ENCODE assay signal across 10 cellular contexts in genomic region chr20:45346851-45347250, GRCh38. TPM values are rescaled to one million over a fixed set of nuclear protein-coding genes. Genes with fewer than 3 reads are reported as not detected.
A peak's percentile ranks its signal among the peaks of the same experiment; 100 is the strongest.
DNase-seq lines count a peak whose midpoint lies in the region; ATAC-seq and TF ChIP-seq lines count a peak whose summit lies in the region.
"Had no signal": no experiment of that assay in that cellular context is flagged by ENCODE, and none has a peak within 500 bp of the region (broad histone marks: within the 10 kb centered on the region; RNA-seq: fewer than 3 reads in every experiment).

No MANE protein-coding gene starts in this region.

- peak overlapping the region; percentile 86 for H3K4me3 Mint-ChIP-seq in activated naive CD4-positive, alpha-beta T cell treated with anti-CD3 and anti-CD28 coated beads, Interleukin-2, amount 50 U/mL, for 24 hours
- H3K4me3 Mint-ChIP-seq in MCF 10A (ENCODE audit: unreplicated experiment): peak overlapping the region; percentile 89

- H3K4me3 ChIP-seq in mesendoderm (ENCODE audit: low read length): no peak overlapping the region
- peak overlapping the region; percentile 67 for H3K4me3 ChIP-seq in upper lobe of right lung

- CTCF ChIA-PET in MCF 10A (lab: Yijun Ruan, JAX): interaction anchor here (0.6 to 9.0 kb wide), 15 partner anchors 10 to 696 kb away, joined by 3 to 82 read pairs (median 5); partner anchors contain the start of gene SYS1

- no CpG with 5 or more reads among the region's 5 CpGs for WGBS in mesendoderm (ENCODE audit: extremely low coverage, insufficient coverage, low lambda C conversion rate)

- H3K9me3 Mint-ChIP-seq in activated naive CD4-positive, alpha-beta T cell treated with anti-CD3 and anti-CD28 coated beads, Interleukin-2, amount 50 U/mL, for 24 hours: no peaks in the 10 kb centered on the region
- H3K9me3 Mint-ChIP-seq in MCF 10A (ENCODE audit: unreplicated experiment): no peaks in the 10 kb centered on the region

- DNase-seq in activated naive CD4-positive, alpha-beta T cell treated with Interleukin-2 at 50 U/mL for 16 hours: no peak
- DNase-seq in MCF 10A (ENCODE audit: unreplicated experiment): peak; percentile 37
- DNase-seq in mesendoderm: peak; percentile 75
- no peak for DNase-seq in upper lobe of right lung
- DNase-seq in inferior parietal cortex (ENCODE audit: extremely low spot score): no peak
- no peak for DNase-seq in DMS79 treated with DMSO at 0.1 percent for 48 hours (lab: John Stamatoyannopoulos, UW)
- DNase-seq: SIG-M5 had no signal

- H3K36me3 ChIP-seq in mesendoderm (ENCODE audit: control insufficient read depth, insufficient read depth, low read length): no peaks in the 10 kb centered on the region
- peaks cover 4% of the 10 kb centered on the region for H3K36me3 ChIP-seq in upper lobe of right lung

- peak overlapping the region; percentile 39 for H3K4me2 ChIP-seq in mesendoderm (ENCODE audit: low read length)

- H4K5ac ChIP-seq in mesendoderm (ENCODE audit: low read length): no peak overlapping the region

- peaks cover 4% of the 10 kb centered on the region for H3K27me3 Mint-ChIP-seq in activated naive CD4-positive, alpha-beta T cell treated with anti-CD3 and anti-CD28 coated beads, Interleukin-2, amount 50 U/mL, for 24 hours
- H3K27me3 Mint-ChIP-seq in MCF 10A (ENCODE audit: insufficient read depth, unreplicated experiment): no peaks in the 10 kb centered on the region

- intact Hi-C loops in MCF 10A (cut with micrococcal nuclease): loop anchor here (5.0 kb wide), 1 partner anchor 70 kb away; the partner anchor contains the start of gene PIGT
- intact Hi-C loops in upper lobe of right lung (cut with DNase I): no loop called here

- H3K23ac ChIP-seq in mesendoderm (ENCODE audit: low read length): no peak overlapping the region

- no peak overlapping the region for H3K27ac ChIP-seq in mesendoderm (ENCODE audit: low read depth, low read length)
- H3K27ac ChIP-seq in upper lobe of right lung: peak overlapping the region; percentile 86

- peak overlapping the region; percentile 92 for H3K56ac ChIP-seq in mesendoderm (ENCODE audit: low read length)

- H2BK5ac ChIP-seq in mesendoderm (ENCODE audit: low read length): no peak overlapping the region

- H3K18ac ChIP-seq in mesendoderm (ENCODE audit: low read length): no peak overlapping the region

- H3K9ac ChIP-seq in mesendoderm (ENCODE audit: low read length): peak overlapping the region; percentile 72

- no peak overlapping the region for H3K4ac ChIP-seq in mesendoderm (ENCODE audit: low read depth, low read length)

- POLR2A ChIA-PET in MCF 10A (lab: Yijun Ruan, JAX): interaction anchor here (0.6 to 37.4 kb wide), 19 partner anchors 11 to 1060 kb away, joined by 3 to 1328 read pairs (median 3); partner anchors contain the start of genes DNTTIP1, ELMO2, PIGT and SDC4

- BruUV-seq in MCF 10A (replicated peaks; lab: Mats Ljungman, UMichigan): no TSS peak

- no peaks in the 10 kb centered on the region for H3K36me3 Mint-ChIP-seq in activated naive CD4-positive, alpha-beta T cell treated with anti-CD3 and anti-CD28 coated beads, Interleukin-2, amount 50 U/mL, for 24 hours
- H3K36me3 Mint-ChIP-seq in MCF 10A (ENCODE audit: insufficient read depth, unreplicated experiment): no peaks in the 10 kb centered on the region

- H2AK5ac ChIP-seq in mesendoderm (ENCODE audit: low read length): no peak overlapping the region

- H2BK120ac ChIP-seq in mesendoderm (ENCODE audit: low read depth, low read length): no peak overlapping the region

- H3K4me1 ChIP-seq in mesendoderm (ENCODE audit: control insufficient read depth, low read depth, low read length) (peaks cover 37% of the 10 kb centered on the region), upper lobe of right lung (peaks cover 56% of the 10 kb centered on the region)

- H3K27ac Mint-ChIP-seq in activated naive CD4-positive, alpha-beta T cell treated with anti-CD3 and anti-CD28 coated beads, Interleukin-2, amount 50 U/mL, for 24 hours: no peak overlapping the region
- peak overlapping the region; percentile 93 for H3K27ac Mint-ChIP-seq in MCF 10A (ENCODE audit: low read depth, unreplicated experiment)

- peaks cover 16% of the 10 kb centered on the region for H3K79me1 ChIP-seq in mesendoderm (ENCODE audit: low read length)

- no peak overlapping the region for H4K8ac ChIP-seq in mesendoderm (ENCODE audit: low read depth, low read length)

- peaks cover 10% of the 10 kb centered on the region for H3K4me1 Mint-ChIP-seq in activated naive CD4-positive, alpha-beta T cell treated with anti-CD3 and anti-CD28 coated beads, Interleukin-2, amount 50 U/mL, for 24 hours
- H3K4me1 Mint-ChIP-seq in MCF 10A (ENCODE audit: insufficient read depth, unreplicated experiment): peaks cover 33% of the 10 kb centered on the region

- no peaks in the 10 kb centered on the region for H3K9me3 ChIP-seq in upper lobe of right lung

- H2BK15ac ChIP-seq in mesendoderm (replicated peaks; ENCODE audit: low read depth): no peak overlapping the region

- no peaks in the 10 kb centered on the region for H3K27me3 ChIP-seq in mesendoderm (ENCODE audit: insufficient read depth, low read length, poor library complexity)
- H3K27me3 ChIP-seq in upper lobe of right lung: no peaks in the 10 kb centered on the region

- peaks cover 40% of the 10 kb centered on the region for H3K79me2 ChIP-seq in mesendoderm (ENCODE audit: control insufficient read depth, insufficient read depth, low read length)

- no peak for ATAC-seq in upper lobe of right lung
- ATAC-seq in GM19467 (IDR thresholded peaks at IDR 0.05; ENCODE audit: unreplicated experiment): no peak

- TF ChIP-seq CTCF in MCF 10A (IDR thresholded peaks at IDR 0.05; ENCODE audit: unreplicated experiment): no peak
- no peak for TF ChIP-seq CTCF in upper lobe of right lung (IDR thresholded peaks at IDR 0.05)

RNA-seq across cellular contexts. Expression of gene SDC4, which starts 1.4 kb away (rescaled TPM):
- 180 and 209 TPM in 2 replicates for total RNA-seq in MCF 10A (2022)
- 33.0 TPM for polyA plus RNA-seq in mesendoderm (2013, experiment 1 of 2)
- polyA plus RNA-seq in mesendoderm (2013, experiment 2 of 2): 33.2 TPM
- 345 TPM for total RNA-seq in upper lobe of right lung

RNA-seq across cellular contexts. Expression of gene SYS1, which starts 16.1 kb away (rescaled TPM):
- total RNA-seq in MCF 10A (2022) (19.1 and 28.2 TPM in 2 replicates), upper lobe of right lung (46.5 TPM)
- 13.8 TPM for polyA plus RNA-seq in mesendoderm (2013, experiment 1 of 2)
- 13.5 TPM for polyA plus RNA-seq in mesendoderm (2013, experiment 2 of 2)

RNA-seq across cellular contexts. Expression of gene TP53TG5, which starts 31.3 kb away (rescaled TPM):
- total RNA-seq in MCF 10A (2022) (not detected in 2 replicates), upper lobe of right lung (not detected)
- 0.07 TPM for polyA plus RNA-seq in mesendoderm (2013, experiment 1 of 2)
- polyA plus RNA-seq in mesendoderm (2013, experiment 2 of 2): not detected
- total RNA-seq: temporal lobe had no signal

RNA-seq across cellular contexts. Expression of gene MATN4, which starts 38.8 kb away (rescaled TPM):
- total RNA-seq in MCF 10A (2022): 0.20 TPM in 1 of 2 replicates, not detected in the other
- polyA plus RNA-seq in mesendoderm (2013, experiment 1 of 2): 0.98 TPM
- polyA plus RNA-seq in mesendoderm (2013, experiment 2 of 2): 1.0 TPM
- 0.29 TPM for total RNA-seq in upper lobe of right lung
- total RNA-seq: temporal lobe had no signal

RNA-seq across cellular contexts. Expression of gene RBPJL, which starts 40.2 kb away (rescaled TPM):
- total RNA-seq in MCF 10A (2022): not detected in 2 replicates
- 0.25 TPM for polyA plus RNA-seq in mesendoderm (2013, experiment 1 of 2)
- 0.24 TPM for polyA plus RNA-seq in mesendoderm (2013, experiment 2 of 2)
- total RNA-seq in upper lobe of right lung: not detected
- total RNA-seq: temporal lobe had no signal

Comparison
In these comparisons a context has a peak if more than half of its experiments do, and no peak if none do; other contexts are left out.
1. DNase-seq: peak in MCF 10A (single experiment) and mesendoderm (single experiment); none in activated naive CD4-positive, alpha-beta T cell treated with Interleukin-2 at 50 U/mL for 16 hours (single experiment), upper lobe of right lung (single experiment), inferior parietal cortex (single experiment) and DMS79 treated with DMSO at 0.1 percent for 48 hours (single experiment).